In genomic region chr2:128536925-128537620, GRCh38 we compare ENCODE assay signal across 1 cellular context.
TF ChIP-seq lines count a peak whose summit lies in the region.

No MANE protein-coding gene starts in this region.

TF ChIP-seq in HEK293, 187 proteins besides CTCF, POLR2A, EP300 and RAD21 (continued from another document):
- TF ChIP-seq, protein P1, sequence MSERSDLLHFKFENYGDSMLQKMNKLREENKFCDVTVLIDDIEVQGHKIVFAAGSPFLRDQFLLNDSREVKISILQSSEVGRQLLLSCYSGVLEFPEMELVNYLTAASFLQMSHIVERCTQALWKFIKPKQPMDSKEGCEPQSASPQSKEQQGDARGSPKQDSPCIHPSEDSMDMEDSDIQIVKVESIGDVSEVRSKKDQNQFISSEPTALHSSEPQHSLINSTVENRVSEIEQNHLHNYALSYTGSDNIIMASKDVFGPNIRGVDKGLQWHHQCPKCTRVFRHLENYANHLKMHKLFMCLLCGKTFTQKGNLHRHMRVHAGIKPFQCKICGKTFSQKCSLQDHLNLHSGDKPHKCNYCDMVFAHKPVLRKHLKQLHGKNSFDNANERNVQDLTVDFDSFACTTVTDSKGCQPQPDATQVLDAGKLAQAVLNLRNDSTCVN (tag by site-specific recombination; optimal IDR thresholded peaks at IDR 0.05), result no peak
- TF ChIP-seq SP7 (tag by site-specific recombination; IDR thresholded peaks at IDR 0.05) (peak; percentile 36; the same call in 1 of the 2 replicates), ZNF248 (tag by site-specific recombination; IDR thresholded peaks at IDR 0.05) (no peak), ZNF555 (tag by site-specific recombination; conservative IDR thresholded peaks at IDR 0.05) (no peak), PRDM1 (tag by site-specific recombination; IDR thresholded peaks at IDR 0.05) (0 out of 2 replicates have a peak, but pooled peaks have one; percentile 27), TRIM28 (IDR thresholded peaks at IDR 0.05; ENCODE audit: borderline replicate concordance, low read length) (no peak), ZNF596 (tag by site-specific recombination; IDR thresholded peaks at IDR 0.05) (no peak), ZNF239 (tag by site-specific recombination; IDR thresholded peaks at IDR 0.05) (no peak), ZNF837 (tag by site-specific recombination; IDR thresholded peaks at IDR 0.05) (no peak), ZNF701 (tag by site-specific recombination; IDR thresholded peaks at IDR 0.05) (no peak), EGR2 (tag by site-specific recombination; IDR thresholded peaks at IDR 0.05; ENCODE audit: low read depth) (peak; percentile 61), GLIS1 (tag by site-specific recombination; IDR thresholded peaks at IDR 0.05) (0 out of 2 replicates have a peak, but pooled peaks have one; percentile 21), ZIC2 (tag by site-specific recombination; IDR thresholded peaks at IDR 0.05) (peak; percentile 72), ZNF433 (tag by site-specific recombination; IDR thresholded peaks at IDR 0.05; ENCODE audit: low read depth) (no peak), MYNN (tag by site-specific recombination; IDR thresholded peaks at IDR 0.05; ENCODE audit: borderline replicate concordance) (no peak), ZNF23 (tag by site-specific recombination; IDR thresholded peaks at IDR 0.05; ENCODE audit: borderline replicate concordance) (no peak), ZFHX2 (tag by site-specific recombination; conservative IDR thresholded peaks at IDR 0.05) (peak; percentile 69), ZNF302 (tag by site-specific recombination; IDR thresholded peaks at IDR 0.05; ENCODE audit: low read depth) (no peak)
- TF ChIP-seq, protein P2, sequence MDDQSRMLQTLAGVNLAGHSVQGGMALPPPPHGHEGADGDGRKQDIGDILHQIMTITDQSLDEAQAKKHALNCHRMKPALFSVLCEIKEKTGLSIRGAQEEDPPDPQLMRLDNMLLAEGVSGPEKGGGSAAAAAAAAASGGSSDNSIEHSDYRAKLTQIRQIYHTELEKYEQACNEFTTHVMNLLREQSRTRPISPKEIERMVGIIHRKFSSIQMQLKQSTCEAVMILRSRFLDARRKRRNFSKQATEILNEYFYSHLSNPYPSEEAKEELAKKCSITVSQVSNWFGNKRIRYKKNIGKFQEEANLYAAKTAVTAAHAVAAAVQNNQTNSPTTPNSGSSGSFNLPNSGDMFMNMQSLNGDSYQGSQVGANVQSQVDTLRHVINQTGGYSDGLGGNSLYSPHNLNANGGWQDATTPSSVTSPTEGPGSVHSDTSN (CRISPR knock-in tag; IDR thresholded peaks at IDR 0.05), result no peak
- TF ChIP-seq, protein P3, sequence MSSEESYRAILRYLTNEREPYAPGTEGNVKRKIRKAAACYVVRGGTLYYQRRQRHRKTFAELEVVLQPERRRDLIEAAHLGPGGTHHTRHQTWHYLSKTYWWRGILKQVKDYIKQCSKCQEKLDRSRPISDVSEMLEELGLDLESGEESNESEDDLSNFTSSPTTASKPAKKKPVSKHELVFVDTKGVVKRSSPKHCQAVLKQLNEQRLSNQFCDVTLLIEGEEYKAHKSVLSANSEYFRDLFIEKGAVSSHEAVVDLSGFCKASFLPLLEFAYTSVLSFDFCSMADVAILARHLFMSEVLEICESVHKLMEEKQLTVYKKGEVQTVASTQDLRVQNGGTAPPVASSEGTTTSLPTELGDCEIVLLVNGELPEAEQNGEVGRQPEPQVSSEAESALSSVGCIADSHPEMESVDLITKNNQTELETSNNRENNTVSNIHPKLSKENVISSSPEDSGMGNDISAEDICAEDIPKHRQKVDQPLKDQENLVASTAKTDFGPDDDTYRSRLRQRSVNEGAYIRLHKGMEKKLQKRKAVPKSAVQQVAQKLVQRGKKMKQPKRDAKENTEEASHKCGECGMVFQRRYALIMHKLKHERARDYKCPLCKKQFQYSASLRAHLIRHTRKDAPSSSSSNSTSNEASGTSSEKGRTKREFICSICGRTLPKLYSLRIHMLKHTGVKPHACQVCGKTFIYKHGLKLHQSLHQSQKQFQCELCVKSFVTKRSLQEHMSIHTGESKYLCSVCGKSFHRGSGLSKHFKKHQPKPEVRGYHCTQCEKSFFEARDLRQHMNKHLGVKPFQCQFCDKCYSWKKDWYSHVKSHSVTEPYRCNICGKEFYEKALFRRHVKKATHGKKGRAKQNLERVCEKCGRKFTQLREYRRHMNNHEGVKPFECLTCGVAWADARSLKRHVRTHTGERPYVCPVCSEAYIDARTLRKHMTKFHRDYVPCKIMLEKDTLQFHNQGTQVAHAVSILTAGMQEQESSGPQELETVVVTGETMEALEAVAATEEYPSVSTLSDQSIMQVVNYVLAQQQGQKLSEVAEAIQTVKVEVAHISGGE (tag by site-specific recombination; conservative IDR thresholded peaks at IDR 0.05; ENCODE audit: low read depth), result no peak
- TF ChIP-seq, protein P4, sequence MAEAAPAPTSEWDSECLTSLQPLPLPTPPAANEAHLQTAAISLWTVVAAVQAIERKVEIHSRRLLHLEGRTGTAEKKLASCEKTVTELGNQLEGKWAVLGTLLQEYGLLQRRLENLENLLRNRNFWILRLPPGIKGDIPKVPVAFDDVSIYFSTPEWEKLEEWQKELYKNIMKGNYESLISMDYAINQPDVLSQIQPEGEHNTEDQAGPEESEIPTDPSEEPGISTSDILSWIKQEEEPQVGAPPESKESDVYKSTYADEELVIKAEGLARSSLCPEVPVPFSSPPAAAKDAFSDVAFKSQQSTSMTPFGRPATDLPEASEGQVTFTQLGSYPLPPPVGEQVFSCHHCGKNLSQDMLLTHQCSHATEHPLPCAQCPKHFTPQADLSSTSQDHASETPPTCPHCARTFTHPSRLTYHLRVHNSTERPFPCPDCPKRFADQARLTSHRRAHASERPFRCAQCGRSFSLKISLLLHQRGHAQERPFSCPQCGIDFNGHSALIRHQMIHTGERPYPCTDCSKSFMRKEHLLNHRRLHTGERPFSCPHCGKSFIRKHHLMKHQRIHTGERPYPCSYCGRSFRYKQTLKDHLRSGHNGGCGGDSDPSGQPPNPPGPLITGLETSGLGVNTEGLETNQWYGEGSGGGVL (tag by site-specific recombination; IDR thresholded peaks at IDR 0.05), result 0 out of 2 replicates have a peak, but pooled peaks have one; percentile 19
- TF ChIP-seq, protein P5, sequence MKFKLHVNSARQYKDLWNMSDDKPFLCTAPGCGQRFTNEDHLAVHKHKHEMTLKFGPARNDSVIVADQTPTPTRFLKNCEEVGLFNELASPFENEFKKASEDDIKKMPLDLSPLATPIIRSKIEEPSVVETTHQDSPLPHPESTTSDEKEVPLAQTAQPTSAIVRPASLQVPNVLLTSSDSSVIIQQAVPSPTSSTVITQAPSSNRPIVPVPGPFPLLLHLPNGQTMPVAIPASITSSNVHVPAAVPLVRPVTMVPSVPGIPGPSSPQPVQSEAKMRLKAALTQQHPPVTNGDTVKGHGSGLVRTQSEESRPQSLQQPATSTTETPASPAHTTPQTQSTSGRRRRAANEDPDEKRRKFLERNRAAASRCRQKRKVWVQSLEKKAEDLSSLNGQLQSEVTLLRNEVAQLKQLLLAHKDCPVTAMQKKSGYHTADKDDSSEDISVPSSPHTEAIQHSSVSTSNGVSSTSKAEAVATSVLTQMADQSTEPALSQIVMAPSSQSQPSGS (tag by site-specific recombination; IDR thresholded peaks at IDR 0.05; ENCODE audit: low read depth), result no peak
- TF ChIP-seq, protein P6, sequence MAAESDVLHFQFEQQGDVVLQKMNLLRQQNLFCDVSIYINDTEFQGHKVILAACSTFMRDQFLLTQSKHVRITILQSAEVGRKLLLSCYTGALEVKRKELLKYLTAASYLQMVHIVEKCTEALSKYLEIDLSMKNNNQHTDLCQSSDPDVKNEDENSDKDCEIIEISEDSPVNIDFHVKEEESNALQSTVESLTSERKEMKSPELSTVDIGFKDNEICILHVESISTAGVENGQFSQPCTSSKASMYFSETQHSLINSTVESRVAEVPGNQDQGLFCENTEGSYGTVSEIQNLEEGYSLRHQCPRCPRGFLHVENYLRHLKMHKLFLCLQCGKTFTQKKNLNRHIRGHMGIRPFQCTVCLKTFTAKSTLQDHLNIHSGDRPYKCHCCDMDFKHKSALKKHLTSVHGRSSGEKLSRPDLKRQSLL (tag by site-specific recombination; IDR thresholded peaks at IDR 0.05), result no peak
